In genomic region chr17:83015511-83015910, GRCh38 we compare ENCODE assay signal across 28 cellular contexts.
"Had no signal": no experiment of that assay in that cellular context is flagged by ENCODE, and none has a peak within 500 bp of the region (broad histone marks: within the 10 kb centered on the region; RNA-seq: fewer than 3 reads in every experiment).

No MANE protein-coding gene starts in this region.

- H3K36me3 ChIP-seq: left lung, neural progenitor cell, ovary, thyroid gland had no signal

- H3K4me3 ChIP-seq: gastroesophageal sphincter, heart left ventricle, hepatocyte, left lung, neural progenitor cell, ovary, smooth muscle cell, stomach, thyroid gland had no signal

- ATAC-seq: effector memory CD8-positive, alpha-beta T cell; esophagus mucosa; foreskin keratinocyte; gastroesophageal sphincter; heart left ventricle; left cardiac atrium; left lung; naive thymus-derived CD4-positive, alpha-beta T cell; sciatic nerve; stimulated activated effector memory CD8-positive, alpha-beta T cell treated with anti-CD3 and anti-CD28 coated beads, Interleukin-12 subunit alpha, Interleukin-12 subunit beta, amount 100 ng/mL, for 72 hours had no signal

- DNase-seq: cortex of kidney; effector memory CD8-positive, alpha-beta T cell; foreskin keratinocyte; heart left ventricle; left cardiac atrium; mesenchymal stem cell; naive thymus-derived CD4-positive, alpha-beta T cell; nucleus accumbens; ovary; posterior cingulate gyrus; stimulated activated CD4-positive, alpha-beta T cell treated with anti-CD3 and anti-CD28 coated beads, Interleukin-12 subunit alpha, Interleukin-12 subunit beta, amount 100 ng/mL, for 4 hours; stimulated activated CD4-positive, alpha-beta T cell treated with anti-CD3 and anti-CD28 coated beads, Interleukin-2, amount 100 ng/mL, for 24 hours; stimulated activated CD4-positive, alpha-beta T cell treated with anti-CD3 and anti-CD28 coated beads, Interleukin-4, amount 100 ng/mL, for 24 hours; stimulated activated naive CD4-positive, alpha-beta T cell treated with Interleukin-2 at 50 U/mL for 16 hours; stomach; thyroid gland; trophoblast cell had no signal

- H3K27ac ChIP-seq: epithelial cell of prostate, foreskin keratinocyte, gastroesophageal sphincter, heart left ventricle, hepatocyte, left lung, neural progenitor cell, ovary, stomach, thyroid gland had no signal

- H3K9me3 Mint-ChIP-seq: effector memory CD8-positive, alpha-beta T cell; stimulated activated effector memory CD8-positive, alpha-beta T cell treated with anti-CD3 and anti-CD28 coated beads, Interleukin-12 subunit alpha, Interleukin-12 subunit beta, amount 100 ng/mL, for 72 hours had no signal

- H3K4me1 Mint-ChIP-seq: stimulated activated effector memory CD8-positive, alpha-beta T cell treated with anti-CD3 and anti-CD28 coated beads, Interleukin-12 subunit alpha, Interleukin-12 subunit beta, amount 100 ng/mL, for 72 hours had no signal

- H3K27me3 ChIP-seq: gastroesophageal sphincter, heart left ventricle, hepatocyte, left lung, neural progenitor cell, ovary, stomach, thyroid gland had no signal

- H3K27me3 Mint-ChIP-seq: effector memory CD8-positive, alpha-beta T cell; naive thymus-derived CD4-positive, alpha-beta T cell had no signal

- H3K4me3 Mint-ChIP-seq: effector memory CD8-positive, alpha-beta T cell; mesothelial cell of epicardium; naive thymus-derived CD4-positive, alpha-beta T cell; nephron; neural progenitor cell; stimulated activated effector memory CD8-positive, alpha-beta T cell treated with anti-CD3 and anti-CD28 coated beads, Interleukin-12 subunit alpha, Interleukin-12 subunit beta, amount 100 ng/mL, for 72 hours had no signal
